ENCODE assay signal across 1 cellular context in the genomic region with DNA sequence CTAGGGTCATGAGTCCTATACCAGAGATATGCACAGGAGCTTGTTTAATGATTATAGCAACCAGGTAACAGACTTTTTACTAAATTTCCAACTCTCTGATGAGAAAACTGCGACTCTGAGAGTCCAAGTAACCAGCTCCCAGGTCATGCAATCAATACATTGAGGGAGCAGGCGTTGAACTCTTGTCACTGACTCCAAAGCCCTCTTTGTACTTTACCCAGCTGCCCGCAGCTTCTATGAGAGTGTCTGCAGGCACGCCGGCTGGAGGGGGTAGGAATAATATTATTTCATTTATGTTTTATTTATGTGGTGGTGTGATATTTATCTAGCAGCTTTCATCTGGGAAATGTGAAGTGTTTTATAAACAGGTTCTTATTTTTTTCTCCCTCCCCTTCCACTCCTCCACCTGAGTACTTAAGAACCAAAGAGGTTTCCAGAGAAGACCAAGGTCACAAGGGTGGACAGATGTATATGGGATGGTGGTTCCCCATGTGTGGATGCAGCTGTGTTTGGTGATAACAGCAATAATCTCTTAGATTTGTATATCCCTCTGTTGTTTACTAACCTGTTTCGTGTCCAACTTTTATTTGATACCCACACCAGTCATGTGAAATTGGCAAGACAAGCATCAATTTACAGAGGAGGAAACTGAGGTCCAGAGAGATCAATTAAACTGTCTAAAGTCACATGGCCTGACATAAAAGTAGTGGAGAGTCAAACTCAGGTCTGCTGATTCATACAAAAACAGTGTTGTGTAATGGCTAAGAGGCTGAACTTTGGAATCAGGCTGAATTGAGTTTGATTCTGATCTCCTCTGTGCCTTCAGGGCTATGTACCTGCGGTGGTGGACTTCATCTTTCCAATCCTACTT.
TF ChIP-seq lines count a peak whose summit lies in the region.

No MANE protein-coding gene starts in this region.

TF ChIP-seq in HepG2, 621 proteins besides CTCF, POLR2A, EP300 and RAD21 (continued from another document and continues in another):
- TF ChIP-seq, protein P1, sequence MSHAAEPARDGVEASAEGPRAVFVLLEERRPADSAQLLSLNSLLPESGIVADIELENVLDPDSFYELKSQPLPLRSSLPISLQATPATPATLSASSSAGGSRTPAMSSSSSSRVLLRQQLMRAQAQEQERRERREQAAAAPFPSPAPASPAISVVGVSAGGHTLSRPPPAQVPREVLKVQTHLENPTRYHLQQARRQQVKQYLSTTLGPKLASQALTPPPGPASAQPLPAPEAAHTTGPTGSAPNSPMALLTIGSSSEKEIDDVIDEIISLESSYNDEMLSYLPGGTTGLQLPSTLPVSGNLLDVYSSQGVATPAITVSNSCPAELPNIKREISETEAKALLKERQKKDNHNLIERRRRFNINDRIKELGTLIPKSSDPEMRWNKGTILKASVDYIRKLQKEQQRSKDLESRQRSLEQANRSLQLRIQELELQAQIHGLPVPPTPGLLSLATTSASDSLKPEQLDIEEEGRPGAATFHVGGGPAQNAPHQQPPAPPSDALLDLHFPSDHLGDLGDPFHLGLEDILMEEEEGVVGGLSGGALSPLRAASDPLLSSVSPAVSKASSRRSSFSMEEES (CRISPR knock-in tag; IDR thresholded peaks at IDR 0.05): peak; percentile 94
- no peak for TF ChIP-seq NAIF1 (CRISPR knock-in tag; IDR thresholded peaks at IDR 0.05; ENCODE audit: borderline replicate concordance)
- no peak for TF ChIP-seq SOX13 (IDR thresholded peaks at IDR 0.05)
- peak in 1 of 2 experiments; percentile 71; a peak in 2 of 4 replicates for TF ChIP-seq SOX13 (CRISPR knock-in tag; conservative IDR thresholded peaks at IDR 0.05 in 1 of 2, IDR thresholded peaks at IDR 0.05 in 1 of 2)
- no peak for TF ChIP-seq ZNF484 (CRISPR knock-in tag; IDR thresholded peaks at IDR 0.05; ENCODE audit: borderline replicate concordance, low read depth)
- peak; percentile 91 for TF ChIP-seq MAFF (IDR thresholded peaks at IDR 0.05; ENCODE audit: low read depth, low read length)
- TF ChIP-seq GLMP (CRISPR knock-in tag; IDR thresholded peaks at IDR 0.05; ENCODE audit: borderline replicate concordance): no peak
- TF ChIP-seq REXO4 (CRISPR knock-in tag; IDR thresholded peaks at IDR 0.05; ENCODE audit: borderline replicate concordance): no peak
- TF ChIP-seq ZBTB1 (CRISPR knock-in tag; IDR thresholded peaks at IDR 0.05; ENCODE audit: borderline replicate concordance): no peak
- no peak for TF ChIP-seq CHD4 (IDR thresholded peaks at IDR 0.05; ENCODE audit: borderline replicate concordance, low read length)
- TF ChIP-seq ZNF577 (CRISPR knock-in tag; IDR thresholded peaks at IDR 0.05; ENCODE audit: borderline replicate concordance, low read depth): no peak
- TF ChIP-seq RXRB (CRISPR knock-in tag; IDR thresholded peaks at IDR 0.05; ENCODE audit: borderline replicate concordance): peak; percentile 76
- TF ChIP-seq, protein P2, sequence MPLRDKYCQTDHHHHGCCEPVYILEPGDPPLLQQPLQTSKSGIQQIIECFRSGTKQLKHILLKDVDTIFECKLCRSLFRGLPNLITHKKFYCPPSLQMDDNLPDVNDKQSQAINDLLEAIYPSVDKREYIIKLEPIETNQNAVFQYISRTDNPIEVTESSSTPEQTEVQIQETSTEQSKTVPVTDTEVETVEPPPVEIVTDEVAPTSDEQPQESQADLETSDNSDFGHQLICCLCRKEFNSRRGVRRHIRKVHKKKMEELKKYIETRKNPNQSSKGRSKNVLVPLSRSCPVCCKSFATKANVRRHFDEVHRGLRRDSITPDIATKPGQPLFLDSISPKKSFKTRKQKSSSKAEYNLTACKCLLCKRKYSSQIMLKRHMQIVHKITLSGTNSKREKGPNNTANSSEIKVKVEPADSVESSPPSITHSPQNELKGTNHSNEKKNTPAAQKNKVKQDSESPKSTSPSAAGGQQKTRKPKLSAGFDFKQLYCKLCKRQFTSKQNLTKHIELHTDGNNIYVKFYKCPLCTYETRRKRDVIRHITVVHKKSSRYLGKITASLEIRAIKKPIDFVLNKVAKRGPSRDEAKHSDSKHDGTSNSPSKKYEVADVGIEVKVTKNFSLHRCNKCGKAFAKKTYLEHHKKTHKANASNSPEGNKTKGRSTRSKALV (CRISPR knock-in tag; IDR thresholded peaks at IDR 0.05): no peak
- TF ChIP-seq, protein P3, sequence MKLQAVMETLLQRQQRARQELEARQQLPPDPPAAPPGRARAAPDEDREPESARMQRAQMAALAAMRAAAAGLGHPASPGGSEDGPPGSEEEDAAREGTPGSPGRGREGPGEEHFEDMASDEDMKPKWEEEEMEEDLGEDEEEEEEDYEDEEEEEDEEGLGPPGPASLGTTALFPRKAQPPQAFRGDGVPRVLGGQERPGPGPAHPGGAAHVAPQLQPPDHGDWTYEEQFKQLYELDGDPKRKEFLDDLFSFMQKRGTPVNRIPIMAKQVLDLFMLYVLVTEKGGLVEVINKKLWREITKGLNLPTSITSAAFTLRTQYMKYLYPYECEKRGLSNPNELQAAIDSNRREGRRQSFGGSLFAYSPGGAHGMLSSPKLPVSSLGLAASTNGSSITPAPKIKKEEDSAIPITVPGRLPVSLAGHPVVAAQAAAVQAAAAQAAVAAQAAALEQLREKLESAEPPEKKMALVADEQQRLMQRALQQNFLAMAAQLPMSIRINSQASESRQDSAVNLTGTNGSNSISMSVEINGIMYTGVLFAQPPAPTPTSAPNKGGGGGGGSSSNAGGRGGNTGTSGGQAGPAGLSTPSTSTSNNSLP (IDR thresholded peaks at IDR 0.05; ENCODE audit: low read depth, low read length): peak; percentile 87
- TF ChIP-seq, protein P4, sequence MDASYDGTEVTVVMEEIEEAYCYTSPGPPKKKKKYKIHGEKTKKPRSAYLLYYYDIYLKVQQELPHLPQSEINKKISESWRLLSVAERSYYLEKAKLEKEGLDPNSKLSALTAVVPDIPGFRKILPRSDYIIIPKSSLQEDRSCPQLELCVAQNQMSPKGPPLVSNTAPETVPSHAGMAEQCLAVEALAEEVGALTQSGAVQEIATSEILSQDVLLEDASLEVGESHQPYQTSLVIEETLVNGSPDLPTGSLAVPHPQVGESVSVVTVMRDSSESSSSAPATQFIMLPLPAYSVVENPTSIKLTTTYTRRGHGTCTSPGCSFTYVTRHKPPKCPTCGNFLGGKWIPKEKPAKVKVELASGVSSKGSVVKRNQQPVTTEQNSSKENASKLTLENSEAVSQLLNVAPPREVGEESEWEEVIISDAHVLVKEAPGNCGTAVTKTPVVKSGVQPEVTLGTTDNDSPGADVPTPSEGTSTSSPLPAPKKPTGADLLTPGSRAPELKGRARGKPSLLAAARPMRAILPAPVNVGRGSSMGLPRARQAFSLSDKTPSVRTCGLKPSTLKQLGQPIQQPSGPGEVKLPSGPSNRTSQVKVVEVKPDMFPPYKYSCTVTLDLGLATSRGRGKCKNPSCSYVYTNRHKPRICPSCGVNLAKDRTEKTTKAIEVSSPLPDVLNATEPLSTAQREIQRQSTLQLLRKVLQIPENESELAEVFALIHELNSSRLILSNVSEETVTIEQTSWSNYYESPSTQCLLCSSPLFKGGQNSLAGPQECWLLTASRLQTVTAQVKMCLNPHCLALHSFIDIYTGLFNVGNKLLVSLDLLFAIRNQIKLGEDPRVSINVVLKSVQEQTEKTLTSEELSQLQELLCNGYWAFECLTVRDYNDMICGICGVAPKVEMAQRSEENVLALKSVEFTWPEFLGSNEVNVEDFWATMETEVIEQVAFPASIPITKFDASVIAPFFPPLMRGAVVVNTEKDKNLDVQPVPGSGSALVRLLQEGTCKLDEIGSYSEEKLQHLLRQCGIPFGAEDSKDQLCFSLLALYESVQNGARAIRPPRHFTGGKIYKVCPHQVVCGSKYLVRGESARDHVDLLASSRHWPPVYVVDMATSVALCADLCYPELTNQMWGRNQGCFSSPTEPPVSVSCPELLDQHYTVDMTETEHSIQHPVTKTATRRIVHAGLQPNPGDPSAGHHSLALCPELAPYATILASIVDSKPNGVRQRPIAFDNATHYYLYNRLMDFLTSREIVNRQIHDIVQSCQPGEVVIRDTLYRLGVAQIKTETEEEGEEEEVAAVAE (CRISPR knock-in tag; IDR thresholded peaks at IDR 0.05; ENCODE audit: borderline replicate concordance): no peak
- peak; percentile 43; the same call in 1 of the 2 replicates for TF ChIP-seq TCF7 (IDR thresholded peaks at IDR 0.05; ENCODE audit: low read depth)
- TF ChIP-seq SPEN (CRISPR knock-in tag; IDR thresholded peaks at IDR 0.05; ENCODE audit: low read depth): 0 out of 2 replicates have a peak, but pooled peaks have one; percentile 7
- TF ChIP-seq ELF3 (CRISPR knock-in tag; IDR thresholded peaks at IDR 0.05): peak; percentile 76
- TF ChIP-seq POGZ (CRISPR knock-in tag; IDR thresholded peaks at IDR 0.05): no peak
- no peak for TF ChIP-seq ATF2 (CRISPR knock-in tag; IDR thresholded peaks at IDR 0.05)
- no peak for TF ChIP-seq ZNF280D (CRISPR knock-in tag; IDR thresholded peaks at IDR 0.05)
- TF ChIP-seq ZNF331 (CRISPR knock-in tag; IDR thresholded peaks at IDR 0.05): peak; percentile 56
- peak; percentile 96 for TF ChIP-seq HNF4A (CRISPR knock-in tag; IDR thresholded peaks at IDR 0.05)
- TF ChIP-seq HNF1A (IDR thresholded peaks at IDR 0.05; ENCODE audit: low read depth): peak; percentile 52; the same call in 1 of the 2 replicates
- no peak for TF ChIP-seq HNF1A (CRISPR knock-in tag; IDR thresholded peaks at IDR 0.05; ENCODE audit: borderline replicate concordance)
- TF ChIP-seq GTF2F1 (IDR thresholded peaks at IDR 0.05; ENCODE audit: low read length): no peak
- 0 out of 2 replicates have a peak, but pooled peaks have one; percentile 12 for TF ChIP-seq ATF1 (CRISPR knock-in tag; IDR thresholded peaks at IDR 0.05)
